8 cellular contexts compared by ENCODE assay signal in the genomic region with DNA sequence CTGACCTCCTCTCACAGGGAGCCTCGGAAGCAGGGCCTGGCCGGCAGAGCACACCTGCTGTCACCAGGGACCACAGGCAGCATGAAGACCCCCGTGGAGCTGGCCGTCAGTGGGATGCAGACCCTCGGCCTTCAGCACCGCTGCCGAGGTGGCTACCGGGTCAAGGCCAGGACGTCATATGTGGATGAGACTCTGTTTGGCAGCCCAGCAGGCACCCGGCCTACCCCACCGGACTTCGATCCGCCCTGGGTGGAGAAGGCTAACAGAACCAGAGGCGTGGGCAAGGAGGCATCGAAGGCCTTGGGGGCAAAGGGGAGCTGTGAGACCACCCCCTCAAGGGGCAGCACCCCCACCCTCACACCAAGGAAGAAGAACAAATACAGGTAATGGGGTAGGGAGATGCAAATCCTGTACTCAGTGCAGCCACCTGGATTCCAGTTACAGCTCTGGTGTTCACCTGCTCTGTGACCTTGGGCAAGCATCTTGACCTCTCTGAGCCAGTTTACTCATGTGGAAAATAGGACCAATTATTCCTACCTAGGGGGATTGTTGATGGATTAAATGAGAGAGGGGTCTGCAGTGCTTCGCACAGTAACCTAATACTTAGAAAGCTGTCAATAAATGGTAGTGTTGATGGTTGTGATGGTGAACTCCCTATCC. TPM values are rescaled to one million over a fixed set of nuclear protein-coding genes. Genes with fewer than 3 reads are reported as not detected.
A peak's percentile ranks its signal among the peaks of the same experiment; 100 is the strongest.
DNase-seq lines count a peak whose midpoint lies in the region; FAIRE-seq and TF ChIP-seq lines count a peak whose summit lies in the region.

No MANE protein-coding gene starts in this region.

- WGBS in H1 (ENCODE audit: extremely low coverage in 1 of 2, insufficient coverage in 1 of 2, insufficient read length in 1 of 2, insufficient replicate concordance in 2 of 2, low coverage in 1 of 2, low lambda C conversion rate in 2 of 2, missing lambda C conversion rate in 1 of 2), 2 experiments = 91% methylated on average over 16 of the region's 16 CpGs; no CpG with 5 or more reads in 1 of the 2 experiments
- no CpG with 5 or more reads among the region's 16 CpGs for WGBS in neuronal stem cell (ENCODE audit: extremely low coverage in 2 of 2, insufficient read length in 2 of 2, insufficient replicate concordance in 1 of 2), 2 donors

- H3K4me3 Mint-ChIP-seq in CD8-positive, alpha-beta memory T cell = peak overlapping the region; percentile 94 to 100 (median 96)

- H2BK120ac ChIP-seq in H1 (replicated peaks; ENCODE audit: low read depth, low read length) (no peak overlapping the region), neuronal stem cell (ENCODE audit: low read depth, low read length) (no peak overlapping the region)

- H4K8ac ChIP-seq in H1 (ENCODE audit: extremely low read depth, insufficient read depth, low read length) (no peak overlapping the region; the same call in 1 of the 2 replicates), neuronal stem cell (ENCODE audit: low read depth, low read length) (no peak overlapping the region)

- peaks cover 0 to 49% (median 3%) of the 10 kb centered on the region in 3 donors for H3K36me3 Mint-ChIP-seq in CD8-positive, alpha-beta memory T cell

- no peak for TF ChIP-seq RAD21 in H1 (IDR thresholded peaks at IDR 0.05 in 1 of 2, conservative IDR thresholded peaks at IDR 0.05 in 1 of 2; ENCODE audit: low read depth in 2 of 2, low read length in 2 of 2)

- no peak overlapping the region for H4K5ac ChIP-seq in H1 (ENCODE audit: insufficient read length, low read depth, low read length)

- no peak for FAIRE-seq in H1 (lab: Jason Lieb, UNC)
- no peak for FAIRE-seq in GM12891 (lab: Jason Lieb, UNC)

- H2AK5ac ChIP-seq in H1 (ENCODE audit: low read depth, low read length) (no peak overlapping the region), neuronal stem cell (ENCODE audit: low read depth, low read length) (no peak overlapping the region)

- H2BK5ac ChIP-seq in H1 (ENCODE audit: low read depth, low read length) (no peak overlapping the region), neuronal stem cell (ENCODE audit: low read length) (no peak overlapping the region)

- no peak for DNase-seq in CD8-positive, alpha-beta memory T cell
- DNase-seq in NT2/D1 (ENCODE audit: low read depth, low spot score) (no peak), H1 (ENCODE audit: low read depth in 1 of 2, low spot score in 2 of 2) (no peak), neuronal stem cell (ENCODE audit: low spot score) (no peak), OCI-M1 (lab: John Stamatoyannopoulos, UW) (no peak), SHP77 (lab: John Stamatoyannopoulos, UW) (no peak), GM12891 (ENCODE audit: insufficient read length, low spot score) (no peak), kidney tubule cell (ENCODE audit: low spot score) (no peak)

- H3K14ac ChIP-seq in H1 (ENCODE audit: insufficient read length) (no peak overlapping the region), neuronal stem cell (ENCODE audit: low read length) (no peak overlapping the region)

- H3K4me2 ChIP-seq in H1 (ENCODE audit: insufficient read depth in 1 of 2, low read depth in 2 of 2, low read length in 2 of 2) (peak overlapping the region; percentile 63 to 72; a peak in 3 of 4 replicates), neuronal stem cell (ENCODE audit: insufficient read depth, low read length, poor library complexity, severe bottlenecking) (no peak overlapping the region)

- peaks cover 9 to 44% of the 10 kb centered on the region in 2 experiments; a peak in 3 of 4 replicates for H3K79me2 ChIP-seq in H1 (ENCODE audit: control insufficient read depth in 1 of 2, insufficient read depth in 2 of 2, low read length in 2 of 2)

- H3K9me3 Mint-ChIP-seq in CD8-positive, alpha-beta memory T cell = no peaks in the 10 kb centered on the region

- H3K36me3 ChIP-seq in CD8-positive, alpha-beta memory T cell (ENCODE audit: insufficient read depth, low read length) = peaks cover 7% of the 10 kb centered on the region
- H3K36me3 ChIP-seq in NT2/D1 (ENCODE audit: insufficient read depth, insufficient read length, low read length) (peaks cover 61% of the 10 kb centered on the region), H1 (ENCODE audit: control insufficient read depth in 2 of 4, insufficient read depth in 4 of 4, low read length in 3 of 4) (peaks cover 0 to 13% (median 6%) of the 10 kb centered on the region in 4 experiments; a peak in 6 of 8 replicates), neuronal stem cell (replicated peaks in 1 of 2; ENCODE audit: control insufficient read depth in 2 of 2, insufficient read depth in 2 of 2, low read length in 2 of 2) (peaks cover 16 to 38% of the 10 kb centered on the region in 2 donors)

- H3K4ac ChIP-seq in H1 (replicated peaks; ENCODE audit: insufficient read length, low read depth, low read length) (no peak overlapping the region), neuronal stem cell (ENCODE audit: low read length) (no peak overlapping the region)

- no peak overlapping the region for H2BK15ac ChIP-seq in H1 (ENCODE audit: low read length)
- H2BK15ac ChIP-seq in neuronal stem cell (ENCODE audit: low read length) = no peak overlapping the region

- TF ChIP-seq POLR2A in H1 (IDR thresholded peaks at IDR 0.05; ENCODE audit: control extremely low read depth in 1 of 2, low read depth in 2 of 2, low read length in 2 of 2) (no peak), GM12891 (IDR thresholded peaks at IDR 0.05; ENCODE audit: low read depth, low read length) (no peak)

- H2AFZ ChIP-seq in H1 (ENCODE audit: low read length) (no peak overlapping the region), neuronal stem cell (ENCODE audit: low read length) (no peak overlapping the region)

- CTCF ChIA-PET in CD8-positive, alpha-beta memory T cell (lab: Charles Lee) = interaction anchor here (0.7 to 4.0 kb wide), 7 partner anchors 10 to 138 kb away, joined by 3 to 27 read pairs (median 4); no protein-coding TSS in a partner anchor
- CTCF ChIA-PET in H1 (lab: Charles Lee; ENCODE audit: partially characterized antibody) = interaction anchor here (1.0 to 1.9 kb wide), 5 partner anchors 8 to 137 kb away, joined by 3 to 8 read pairs (median 4); no protein-coding TSS in a partner anchor

- H3K79me1 ChIP-seq in H1 (ENCODE audit: low read depth, low read length) (peaks cover 13% of the 10 kb centered on the region), neuronal stem cell (ENCODE audit: low read depth, low read length) (peaks cover 7% of the 10 kb centered on the region)

- H3K27me3 ChIP-seq in CD8-positive, alpha-beta memory T cell (ENCODE audit: insufficient read depth, low read length, poor library complexity, severe bottlenecking) = no peaks in the 10 kb centered on the region
- no peaks in the 10 kb centered on the region for H3K27me3 ChIP-seq in NT2/D1 (ENCODE audit: insufficient read depth, insufficient read length)
- H3K27me3 ChIP-seq in H1 (replicated peaks in 1 of 4; ENCODE audit: control insufficient read depth in 3 of 4, extremely low read depth in 1 of 4, insufficient read depth in 3 of 4, low read length in 3 of 4) = no peaks in the 10 kb centered on the region
- H3K27me3 ChIP-seq in neuronal stem cell (ENCODE audit: control insufficient read depth in 3 of 3, insufficient read depth in 3 of 3, low read depth in 1 of 3, low read length in 3 of 3) = no peaks in the 10 kb centered on the region

- no peaks in the 10 kb centered on the region for H3K9me3 ChIP-seq in CD8-positive, alpha-beta memory T cell (ENCODE audit: low read length)
- no peaks in the 10 kb centered on the region for H3K9me3 ChIP-seq in NT2/D1 (ENCODE audit: insufficient read depth, low read length)
- no peaks in the 10 kb centered on the region for H3K9me3 ChIP-seq in H1 (ENCODE audit: insufficient read depth in 2 of 2, low read depth in 1 of 2, low read length in 1 of 2)
- H3K9me3 ChIP-seq in neuronal stem cell (replicated peaks in 1 of 2; ENCODE audit: control insufficient read depth in 2 of 2, insufficient read depth in 1 of 2, low read depth in 1 of 2, low read length in 2 of 2) = no peaks in the 10 kb centered on the region

- H3K56ac ChIP-seq in H1 (replicated peaks; ENCODE audit: insufficient read length, low read depth, low read length) = no peak overlapping the region

- peaks cover 27 to 46% (median 44%) of the 10 kb centered on the region in 3 donors for H3K4me1 Mint-ChIP-seq in CD8-positive, alpha-beta memory T cell

- no peak overlapping the region for H2BK20ac ChIP-seq in H1 (ENCODE audit: low read length)

- no peak for TF ChIP-seq EP300 in H1 (IDR thresholded peaks at IDR 0.05; ENCODE audit: borderline replicate concordance in 1 of 2, low read depth in 2 of 2, low read length in 2 of 2)

- H4K20me1 ChIP-seq in H1 (replicated peaks in 1 of 2; ENCODE audit: control insufficient read depth in 1 of 2, insufficient read depth in 2 of 2, low read length in 2 of 2) = peaks cover 2 to 12% of the 10 kb centered on the region in 2 experiments

- H3K23ac ChIP-seq in H1 (ENCODE audit: insufficient read length) = no peak overlapping the region
- no peak overlapping the region for H3K23ac ChIP-seq in neuronal stem cell (ENCODE audit: low read depth, low read length, poor library complexity)

- peak overlapping the region; percentile 89 for H3K27ac ChIP-seq in CD8-positive, alpha-beta memory T cell (ENCODE audit: low read depth, low read length)
- no peak overlapping the region for H3K27ac ChIP-seq in H1 (ENCODE audit: low read depth, low read length)
- no peak overlapping the region for H3K27ac ChIP-seq in neuronal stem cell (replicated peaks; ENCODE audit: low read length)

- H3K4me3 ChIP-seq in CD8-positive, alpha-beta memory T cell (ENCODE audit: low read length) = peak overlapping the region; percentile 85
- H3K4me3 ChIP-seq in NT2/D1 (ENCODE audit: insufficient read length, low read depth) (peak overlapping the region; percentile 98), H1 (ENCODE audit: extremely low read depth in 1 of 4, insufficient read depth in 2 of 4, low read depth in 3 of 4, low read length in 4 of 4) (peak overlapping the region in 2 of 4 experiments; percentile 80 to 90; a peak in 4 of 8 replicates), neuronal stem cell (ENCODE audit: low read length in 2 of 2) (peak overlapping the region in 1 of 2 donors; percentile 98)

- no peak for TF ChIP-seq CTCF in H1 (IDR thresholded peaks at IDR 0.05; ENCODE audit: control extremely low read depth in 1 of 3, insufficient read depth in 1 of 3, low read depth in 1 of 3, low read length in 3 of 3)

- peaks cover 31% of the 10 kb centered on the region for H3K4me1 ChIP-seq in CD8-positive, alpha-beta memory T cell (ENCODE audit: insufficient read depth, low read length)
- H3K4me1 ChIP-seq in NT2/D1 (ENCODE audit: insufficient read depth, insufficient read length) (peaks cover 11% of the 10 kb centered on the region), H1 (replicated peaks in 1 of 4; ENCODE audit: control insufficient read depth in 3 of 4, insufficient read depth in 4 of 4, low read length in 3 of 4) (peaks cover 0 to 6% (median 3%) of the 10 kb centered on the region in 4 experiments; a peak in 4 of 7 replicates), neuronal stem cell (ENCODE audit: control insufficient read depth in 2 of 2, insufficient read depth in 1 of 2, low read depth in 1 of 2, low read length in 2 of 2) (peaks cover 3 to 8% of the 10 kb centered on the region in 2 donors)

- H4K91ac ChIP-seq in H1 (replicated peaks; ENCODE audit: insufficient read length, low read length) = no peak overlapping the region
- no peak overlapping the region for H4K91ac ChIP-seq in neuronal stem cell (ENCODE audit: low read depth, low read length, poor library complexity)

- no peaks in the 10 kb centered on the region for H3K27me3 Mint-ChIP-seq in CD8-positive, alpha-beta memory T cell

- peak overlapping the region; percentile 99 for H3K9ac ChIP-seq in NT2/D1 (ENCODE audit: insufficient read length, low read depth)
- no peak overlapping the region; a peak in 1 of 7 replicates for H3K9ac ChIP-seq in H1 (replicated peaks in 1 of 4; ENCODE audit: extremely low read depth in 1 of 4, low read depth in 3 of 4, low read length in 3 of 4)
- H3K9ac ChIP-seq in neuronal stem cell (ENCODE audit: low read depth, low read length, poor library complexity) = peak overlapping the region; percentile 50

- POLR2A ChIA-PET in CD8-positive, alpha-beta memory T cell (lab: Charles Lee) = interaction anchor here (1.1 kb wide), 1 partner anchor 35 kb away, joined by 4 read pairs; a partner anchor contains a TSS
- POLR2A ChIA-PET in H1 (lab: Charles Lee; ENCODE audit: partially characterized antibody) = interaction anchor here (0.6 to 5.1 kb wide), 11 partner anchors 10 to 235 kb away, joined by 3 to 30 read pairs (median 4); a partner anchor contains a TSS

- peak overlapping the region; percentile 85 to 99 (median 96) for H3K27ac Mint-ChIP-seq in CD8-positive, alpha-beta memory T cell

- H2BK12ac ChIP-seq in H1 (ENCODE audit: low read depth, low read length) = no peak overlapping the region
- H2BK12ac ChIP-seq in neuronal stem cell (ENCODE audit: low read length) = no peak overlapping the region

- H3K18ac ChIP-seq in H1 (ENCODE audit: extremely low read depth, low read length) (no peak overlapping the region), neuronal stem cell (ENCODE audit: low read length) (no peak overlapping the region)

- peaks cover 7% of the 10 kb centered on the region; the same call in 1 of the 2 replicates for H3K23me2 ChIP-seq in H1 (ENCODE audit: low read depth, low read length)

RNA-seq across cellular contexts. Expression of a gene that starts 1.3 kb away (rescaled TPM):
- 10 to 100 TPM; 21.1 to 22.5 TPM for total RNA-seq in CD8-positive, alpha-beta memory T cell
- 27.4 TPM for polyA plus RNA-seq in CD8-positive, alpha-beta memory T cell
- 25.8 and 26.4 TPM in 2 replicates for total RNA-seq in H1 (2021; fragmentation: NEBNext Ultra II Directional; extraction: Animal tissue kit (Norgen Biotek cat#: 25700))
- 24.1 and 31.0 TPM in 2 replicates for polyA plus RNA-seq in H1 (2011; rRNA removed)
- 25.4 TPM for polyA plus RNA-seq in H1 (2011; cell fraction: cytosol; rRNA removed)
- 19.1 TPM for polyA plus RNA-seq in H1 (2011; cell fraction: nucleus; rRNA removed)
- 21.0 to 23.7 TPM (median 23.5 TPM) in 4 replicates for polyA plus RNA-seq in H1 (2012, experiment 1 of 2)
- 32.3 TPM for polyA plus RNA-seq in H1 (2012, experiment 2 of 2)
- polyA plus RNA-seq in H1 (2013, experiment 1 of 2) = 16.0 TPM
- polyA plus RNA-seq in H1 (2013, experiment 2 of 2) = 16.6 TPM
- 10.5 and 15.2 TPM in 2 replicates for polyA minus RNA-seq in H1 (2011; rRNA and poly(A)+ RNA removed)
- polyA minus RNA-seq in H1 (2011; cell fraction: cytosol; rRNA and poly(A)+ RNA removed) = 12.2 TPM
- polyA minus RNA-seq in H1 (2011; cell fraction: nucleus; rRNA and poly(A)+ RNA removed) = 19.0 TPM
- 14.5 TPM for polyA plus RNA-seq in neuronal stem cell (2013, experiment 1 of 2)
- 14.3 TPM for polyA plus RNA-seq in neuronal stem cell (2013, experiment 2 of 2)
- polyA plus RNA-seq in GM12891 (2012; ENCODE audit: low read depth, missing spikeins) = 15.9 TPM

RNA-seq across cellular contexts. Expression of a gene that starts 1.5 kb away (rescaled TPM):
- total RNA-seq in CD8-positive, alpha-beta memory T cell = 100 to 1,000 TPM; 131 to 133 TPM
- polyA plus RNA-seq in CD8-positive, alpha-beta memory T cell = 47.7 TPM
- 112 and 113 TPM in 2 replicates for total RNA-seq in H1 (2021; fragmentation: NEBNext Ultra II Directional; extraction: Animal tissue kit (Norgen Biotek cat#: 25700))
- 64.9 and 98.5 TPM in 2 replicates for polyA plus RNA-seq in H1 (2011; rRNA removed)
- polyA plus RNA-seq in H1 (2011; cell fraction: cytosol; rRNA removed) = 104 TPM
- polyA plus RNA-seq in H1 (2011; cell fraction: nucleus; rRNA removed) = 85.4 TPM
- polyA plus RNA-seq in H1 (2012, experiment 1 of 2) = 58.9 to 84.2 TPM (median 67.7 TPM) in 4 replicates
- polyA plus RNA-seq in H1 (2012, experiment 2 of 2) = 47.5 TPM
- polyA plus RNA-seq in H1 (2013, experiment 1 of 2) = 60.7 TPM
- polyA plus RNA-seq in H1 (2013, experiment 2 of 2) = 54.4 TPM
- polyA minus RNA-seq in H1 (2011; rRNA and poly(A)+ RNA removed) = 47.0 and 60.0 TPM in 2 replicates
- polyA minus RNA-seq in H1 (2011; cell fraction: cytosol; rRNA and poly(A)+ RNA removed) = 44.5 TPM
- polyA minus RNA-seq in H1 (2011; cell fraction: nucleus; rRNA and poly(A)+ RNA removed) = 37.9 TPM
- polyA plus RNA-seq in neuronal stem cell (2013, experiment 1 of 2) = 60.8 TPM
- polyA plus RNA-seq in neuronal stem cell (2013, experiment 2 of 2) = 59.6 TPM
- 48.2 TPM for polyA plus RNA-seq in GM12891 (2012; ENCODE audit: low read depth, missing spikeins)

RNA-seq across cellular contexts. Expression of a gene that starts 34.5 kb away (rescaled TPM):
- 10 to 100 TPM; 21.3 to 24.1 TPM for total RNA-seq in CD8-positive, alpha-beta memory T cell
- polyA plus RNA-seq in CD8-positive, alpha-beta memory T cell = 10.1 TPM
- 18.1 and 21.4 TPM in 2 replicates for total RNA-seq in H1 (2021; fragmentation: NEBNext Ultra II Directional; extraction: Animal tissue kit (Norgen Biotek cat#: 25700))
- polyA plus RNA-seq in H1 (2011; rRNA removed) = 14.9 and 22.7 TPM in 2 replicates
- polyA plus RNA-seq in H1 (2011; cell fraction: cytosol; rRNA removed) = 13.7 TPM
- polyA plus RNA-seq in H1 (2011; cell fraction: nucleus; rRNA removed) = 83.7 TPM
- 13.6 to 25.4 TPM (median 22.3 TPM) in 4 replicates for polyA plus RNA-seq in H1 (2012, experiment 1 of 2)
- polyA plus RNA-seq in H1 (2012, experiment 2 of 2) = 9.8 TPM
- polyA plus RNA-seq in H1 (2013, experiment 1 of 2) = 16.1 TPM
- polyA plus RNA-seq in H1 (2013, experiment 2 of 2) = 15.3 TPM
- 18.5 and 20.8 TPM in 2 replicates for polyA minus RNA-seq in H1 (2011; rRNA and poly(A)+ RNA removed)
- polyA minus RNA-seq in H1 (2011; cell fraction: cytosol; rRNA and poly(A)+ RNA removed) = 15.6 TPM
- 40.6 TPM for polyA minus RNA-seq in H1 (2011; cell fraction: nucleus; rRNA and poly(A)+ RNA removed)
- polyA plus RNA-seq in neuronal stem cell (2013, experiment 1 of 2) = 11.5 TPM
- 10.7 TPM for polyA plus RNA-seq in neuronal stem cell (2013, experiment 2 of 2)
- 16.4 TPM for polyA plus RNA-seq in GM12891 (2012; ENCODE audit: low read depth, missing spikeins)

RNA-seq across cellular contexts. Expression of a gene that starts 37.3 kb away (rescaled TPM):
- under 1 TPM; 0.16 to 0.33 TPM for total RNA-seq in CD8-positive, alpha-beta memory T cell
- not detected for polyA plus RNA-seq in CD8-positive, alpha-beta memory T cell
- total RNA-seq in H1 (2021; fragmentation: NEBNext Ultra II Directional; extraction: Animal tissue kit (Norgen Biotek cat#: 25700)) = 0.56 TPM in 1 of 2 replicates, not detected in the other
- 0.45 and 0.80 TPM in 2 replicates for polyA plus RNA-seq in H1 (2011; rRNA removed)
- polyA plus RNA-seq in H1 (2011; cell fraction: cytosol; rRNA removed) = 0.92 TPM
- polyA plus RNA-seq in H1 (2011; cell fraction: nucleus; rRNA removed) = 1.3 TPM
- polyA plus RNA-seq in H1 (2012, experiment 1 of 2) = 0.27 to 0.42 TPM (median 0.36 TPM) in 4 replicates
- 0.22 TPM for polyA plus RNA-seq in H1 (2012, experiment 2 of 2)
- 0.14 TPM for polyA plus RNA-seq in H1 (2013, experiment 1 of 2)
- 0.26 TPM for polyA plus RNA-seq in H1 (2013, experiment 2 of 2)
- polyA minus RNA-seq in H1 (2011; rRNA and poly(A)+ RNA removed) = not detected in 2 replicates
- polyA minus RNA-seq in H1 (2011; cell fraction: cytosol; rRNA and poly(A)+ RNA removed) = not detected
- 0.90 TPM for polyA minus RNA-seq in H1 (2011; cell fraction: nucleus; rRNA and poly(A)+ RNA removed)
- 0.22 TPM for polyA plus RNA-seq in neuronal stem cell (2013, experiment 1 of 2)
- 0.19 TPM for polyA plus RNA-seq in neuronal stem cell (2013, experiment 2 of 2)
- 0.54 TPM for polyA plus RNA-seq in GM12891 (2012; ENCODE audit: low read depth, missing spikeins)

RNA-seq across cellular contexts. Expression of a gene that starts 51.2 kb away (rescaled TPM):
- total RNA-seq in CD8-positive, alpha-beta memory T cell = under 1 TPM; 0.51 to 0.72 TPM
- 0.45 TPM for polyA plus RNA-seq in CD8-positive, alpha-beta memory T cell
- 5.0 and 6.4 TPM in 2 replicates for total RNA-seq in H1 (2021; fragmentation: NEBNext Ultra II Directional; extraction: Animal tissue kit (Norgen Biotek cat#: 25700))
- polyA plus RNA-seq in H1 (2011; rRNA removed) = 3.7 and 5.9 TPM in 2 replicates
- 5.3 TPM for polyA plus RNA-seq in H1 (2011; cell fraction: cytosol; rRNA removed)
- 11.4 TPM for polyA plus RNA-seq in H1 (2011; cell fraction: nucleus; rRNA removed)
- 2.7 to 5.6 TPM (median 4.5 TPM) in 4 replicates for polyA plus RNA-seq in H1 (2012, experiment 1 of 2)
- polyA plus RNA-seq in H1 (2012, experiment 2 of 2) = 3.6 TPM
- 2.6 TPM for polyA plus RNA-seq in H1 (2013, experiment 1 of 2)
- 2.9 TPM for polyA plus RNA-seq in H1 (2013, experiment 2 of 2)
- polyA minus RNA-seq in H1 (2011; rRNA and poly(A)+ RNA removed) = 2.3 and 3.4 TPM in 2 replicates
- polyA minus RNA-seq in H1 (2011; cell fraction: cytosol; rRNA and poly(A)+ RNA removed) = 2.6 TPM
- 6.4 TPM for polyA minus RNA-seq in H1 (2011; cell fraction: nucleus; rRNA and poly(A)+ RNA removed)
- 0.26 TPM for polyA plus RNA-seq in neuronal stem cell (2013, experiment 1 of 2)
- polyA plus RNA-seq in neuronal stem cell (2013, experiment 2 of 2) = 0.19 TPM
- 0.73 TPM for polyA plus RNA-seq in GM12891 (2012; ENCODE audit: low read depth, missing spikeins)

Comparison
In these comparisons a context has a peak if more than half of its experiments do, and no peak if none do; other contexts are left out.
1. H3K9ac ChIP-seq: peak in NT2/D1 (single experiment) and neuronal stem cell (single experiment); none in H1 (0 of 4).